In the genomic region with DNA sequence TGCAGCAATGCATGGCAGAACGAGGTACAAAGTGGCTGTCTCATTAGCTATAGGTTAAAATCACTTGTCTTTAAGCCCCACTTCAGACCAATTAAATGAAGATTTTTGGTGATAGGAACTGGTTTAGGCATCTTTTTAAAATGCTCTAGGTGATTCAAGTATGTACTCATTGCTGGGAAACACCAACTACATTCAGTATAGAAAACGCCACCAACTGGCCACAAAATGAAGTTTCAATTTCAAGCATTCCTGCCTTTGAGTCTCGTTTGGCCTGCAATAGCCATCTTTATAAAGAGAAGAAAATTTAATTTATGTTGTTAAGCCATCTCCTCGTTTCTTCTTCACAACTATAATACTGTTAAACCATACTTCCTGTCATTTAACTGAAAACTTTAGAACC, we compare ENCODE assay signal across 14 cellular contexts.
DNase-seq lines count a peak whose midpoint lies in the region; ATAC-seq, FAIRE-seq and TF ChIP-seq lines count a peak whose summit lies in the region.
"Had no signal": no experiment of that assay in that cellular context is flagged by ENCODE, and none has a peak within 500 bp of the region (broad histone marks: within the 10 kb centered on the region; RNA-seq: fewer than 3 reads in every experiment).

No MANE protein-coding gene starts in this region.

- H3K9me3 ChIP-seq in pancreas, result no peaks in the 10 kb centered on the region
- H3K9me3 ChIP-seq: ovary had no signal

- intact Hi-C loops in pancreas (cut with DNase I), result no loop called here
- intact Hi-C loops in sciatic nerve (cut with DNase I), result no loop called here

- peak; percentile 29 for TF ChIP-seq CTCF in kidney epithelial cell (IDR thresholded peaks at IDR 0.05; ENCODE audit: insufficient read depth, low read length, poor library complexity, severe bottlenecking)
- peak in 1 of 4 donors; percentile 16 for TF ChIP-seq CTCF in pancreas (IDR thresholded peaks at IDR 0.05)

- H3K27ac ChIP-seq in pancreas, result no peak overlapping the region
- H3K27ac ChIP-seq: KMS-11, left lung, ovary had no signal

- H3K4me3 ChIP-seq in kidney epithelial cell (ENCODE audit: low read depth, low read length), result no peak overlapping the region
- no peak overlapping the region for H3K4me3 ChIP-seq in pancreas
- H3K4me3 ChIP-seq: left lung, ovary had no signal

- H3K27me3 ChIP-seq in kidney epithelial cell (ENCODE audit: control insufficient read depth, insufficient read depth, low read length) (no peaks in the 10 kb centered on the region), pancreas (no peaks in the 10 kb centered on the region)
- H3K27me3 ChIP-seq: left lung, ovary had no signal

- H3K4me1 ChIP-seq in pancreas, result no peaks in the 10 kb centered on the region
- H3K4me1 ChIP-seq: left lung had no signal

- DNase-seq in Daoy (ENCODE audit: low read depth), result peak; percentile 1
- peak; percentile 15 for DNase-seq in SW480 (ENCODE audit: low spot score)
- DNase-seq in kidney epithelial cell (ENCODE audit: low read depth), result no peak
- no peak for DNase-seq in pancreas
- no peak for DNase-seq in activated CD4-positive, alpha-beta T cell treated with anti-CD3 and anti-CD28 coated beads for 1 hour
- DNase-seq in sciatic nerve (ENCODE audit: low spot score), result no peak
- DNase-seq: activated CD8-positive, alpha-beta memory T cell treated with anti-CD3 and anti-CD28 coated beads, Interleukin-2, amount 50 U/mL, for 48 hours; left lung; ovary; stimulated activated CD4-positive, alpha-beta T cell treated with anti-CD3 and anti-CD28 coated beads, Interleukin-4, amount 100 ng/mL, for 4 hours had no signal

- WGBS in pancreas, 2 donors, result 29 to 44% methylated on average over 4 of the region's 4 CpGs

- H3K36me3 ChIP-seq in kidney epithelial cell (ENCODE audit: control insufficient read depth, insufficient read depth, low read length), result no peaks in the 10 kb centered on the region
- H3K36me3 ChIP-seq in pancreas, result no peaks in the 10 kb centered on the region
- H3K36me3 ChIP-seq: left lung, ovary had no signal

- ATAC-seq in HG02610 (IDR thresholded peaks at IDR 0.05; ENCODE audit: unreplicated experiment) (peak; percentile 48), pancreas (no peak), sciatic nerve (no peak), GM18909 (IDR thresholded peaks at IDR 0.05; ENCODE audit: poor library complexity, unreplicated experiment) (no peak)
- ATAC-seq: left lung had no signal

- FAIRE-seq in pancreas (lab: Jason Lieb, UNC), result no peak
- FAIRE-seq: astrocyte had no signal

Comparison
In these comparisons a context has a peak if more than half of its experiments do, and no peak if none do; other contexts are left out.
1. DNase-seq: peak in Daoy (single experiment) and SW480 (single experiment); none in kidney epithelial cell (single experiment), pancreas (0 of 6), activated CD4-positive, alpha-beta T cell treated with anti-CD3 and anti-CD28 coated beads for 1 hour (single experiment) and sciatic nerve (single experiment).